ENCODE assay signal across 13 cellular contexts in the genomic region with DNA sequence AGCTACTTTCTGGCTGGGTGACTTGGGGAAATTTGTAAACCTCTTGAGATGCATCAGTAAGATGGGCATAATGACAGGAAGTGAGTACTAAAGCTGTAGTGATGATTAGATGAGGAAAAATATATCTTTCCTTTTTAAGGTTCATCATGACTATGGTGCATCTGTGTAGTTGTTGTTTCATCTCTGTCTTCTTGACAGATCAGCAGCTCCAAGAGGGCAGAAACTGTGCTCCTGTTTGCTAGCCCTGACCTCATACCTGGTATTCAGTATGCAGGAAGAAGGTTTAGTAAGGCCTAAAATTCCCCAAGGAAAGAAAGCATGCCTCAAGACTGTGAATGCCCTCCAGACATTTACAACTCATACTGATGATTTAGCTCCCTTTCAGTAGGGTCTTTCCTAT.
"Had no signal": no experiment of that assay in that cellular context is flagged by ENCODE, and none has a peak within 500 bp of the region (broad histone marks: within the 10 kb centered on the region; RNA-seq: fewer than 3 reads in every experiment).

No MANE protein-coding gene starts in this region.

- H3K36me3 Mint-ChIP-seq: activated naive CD4-positive, alpha-beta T cell treated with anti-CD3 and anti-CD28 coated beads, Interleukin-2, amount 10 ng/mL, durations not matched to agents 7 days and 5 days; neural progenitor cell; T-cell had no signal

- DNase-seq: activated CD4-positive, alpha-beta T cell treated with anti-CD3 and anti-CD28 coated beads for 48 hours; activated CD8-positive, alpha-beta memory T cell treated with anti-CD3 and anti-CD28 coated beads for 24 hours; activated naive CD4-positive, alpha-beta T cell treated with anti-CD3 and anti-CD28 coated beads, Interleukin-2, amount 10 ng/mL, durations not matched to agents 7 days and 5 days; cerebellar nuclear complex; erythroblast; glutamatergic neuron; kidney; pancreas; T-cell; T1000 had no signal

- H3K4me1 Mint-ChIP-seq: activated naive CD4-positive, alpha-beta T cell treated with anti-CD3 and anti-CD28 coated beads, Interleukin-2, amount 10 ng/mL, durations not matched to agents 7 days and 5 days; activated T-helper 17 cell treated with anti-CD3 and anti-CD28 coated beads, Interleukin-2, amount 50 U/mL, for 72 hours; T-cell had no signal

- H3K27me3 Mint-ChIP-seq: activated naive CD4-positive, alpha-beta T cell treated with anti-CD3 and anti-CD28 coated beads, Interleukin-2, amount 10 ng/mL, durations not matched to agents 7 days and 5 days; dendritic cell treated with granulocyte-macrophage colony-stimulating factor and Interleukin-4, amounts not matched to agents 40 ng/mL and 50 ng/mL, for 4 days had no signal

- H3K4me3 Mint-ChIP-seq: activated naive CD4-positive, alpha-beta T cell treated with anti-CD3 and anti-CD28 coated beads, Interleukin-2, amount 10 ng/mL, durations not matched to agents 7 days and 5 days; activated T-helper 17 cell treated with anti-CD3 and anti-CD28 coated beads, Interleukin-2, amount 50 U/mL, for 72 hours; dendritic cell treated with granulocyte-macrophage colony-stimulating factor and Interleukin-4, amounts not matched to agents 40 ng/mL and 50 ng/mL, for 4 days; neural progenitor cell; T-cell had no signal

- H3K27ac Mint-ChIP-seq: activated naive CD4-positive, alpha-beta T cell treated with anti-CD3 and anti-CD28 coated beads, Interleukin-2, amount 10 ng/mL, durations not matched to agents 7 days and 5 days; activated T-helper 17 cell treated with anti-CD3 and anti-CD28 coated beads, Interleukin-2, amount 50 U/mL, for 72 hours; dendritic cell treated with granulocyte-macrophage colony-stimulating factor and Interleukin-4, amounts not matched to agents 40 ng/mL and 50 ng/mL, for 4 days; T-cell had no signal

- ATAC-seq: activated T-helper 17 cell treated with anti-CD3 and anti-CD28 coated beads, Interleukin-2, amount 50 U/mL, for 72 hours; pancreas; T-cell had no signal

- H3K9me3 Mint-ChIP-seq: activated naive CD4-positive, alpha-beta T cell treated with anti-CD3 and anti-CD28 coated beads, Interleukin-2, amount 10 ng/mL, durations not matched to agents 7 days and 5 days; activated T-helper 17 cell treated with anti-CD3 and anti-CD28 coated beads, Interleukin-2, amount 50 U/mL, for 72 hours; dendritic cell treated with granulocyte-macrophage colony-stimulating factor and Interleukin-4, amounts not matched to agents 40 ng/mL and 50 ng/mL, for 4 days; neural progenitor cell; T-cell had no signal
